Comparison of ENCODE assay signal across 8 cellular contexts in the genomic region with DNA sequence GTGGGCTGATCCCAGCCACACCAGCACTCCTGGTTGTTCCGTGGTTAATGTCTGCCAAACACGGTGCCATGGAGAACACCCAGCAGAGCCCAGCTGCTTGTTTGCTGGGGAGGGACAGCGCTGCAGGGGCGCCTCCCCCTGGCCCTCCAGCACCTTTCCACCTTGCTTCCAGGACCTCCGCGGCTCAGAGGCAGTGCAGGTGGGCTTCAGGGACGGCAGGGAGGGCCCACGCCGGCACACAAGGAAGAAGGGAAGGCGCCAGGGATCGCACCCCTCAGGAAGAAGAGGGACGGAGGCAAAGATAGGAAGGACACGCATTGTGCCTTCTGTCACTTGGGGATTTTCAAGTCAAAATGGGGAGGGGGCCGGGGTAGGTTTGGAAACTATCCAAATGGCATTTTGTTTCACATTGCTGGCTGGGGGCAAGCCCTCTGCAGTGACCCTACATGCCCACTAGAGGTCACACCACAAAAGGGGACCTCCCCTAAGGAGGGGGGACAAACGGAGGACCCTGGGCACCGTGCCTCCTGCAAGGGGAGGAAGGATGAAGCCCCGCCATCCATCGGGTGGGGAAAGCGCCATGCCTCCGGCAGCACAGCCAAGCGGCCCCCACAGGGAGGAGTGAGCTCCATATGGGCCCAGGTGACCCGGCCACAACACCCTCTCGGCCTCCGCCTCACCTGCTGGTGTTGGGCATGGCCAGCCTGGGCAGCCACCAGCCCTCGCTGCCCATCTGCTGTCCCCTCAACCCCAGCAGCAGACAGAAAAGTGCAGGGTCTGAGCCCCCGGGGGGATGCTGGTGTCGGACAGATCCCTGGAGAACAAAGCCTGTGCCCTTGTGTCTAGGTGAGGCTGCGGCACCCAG. TPM values are rescaled to one million over a fixed set of nuclear protein-coding genes. Genes with fewer than 3 reads are reported as not detected.
A peak's percentile ranks its signal among the peaks of the same experiment; 100 is the strongest.
DNase-seq lines count a peak whose midpoint lies in the region; ATAC-seq, FAIRE-seq and TF ChIP-seq lines count a peak whose summit lies in the region.

No MANE protein-coding gene starts in this region.

- H3K9ac ChIP-seq in K562 (ENCODE audit: insufficient read depth in 1 of 2, low read depth in 2 of 2, low read length in 2 of 2) (peak overlapping the region in 1 of 2 experiments; percentile 50; a peak in 2 of 4 replicates), keratinocyte (ENCODE audit: control insufficient read depth, extremely low read depth, insufficient read depth, low read length) (no peak overlapping the region)

- H3K4me2 ChIP-seq in K562 (ENCODE audit: insufficient read depth, low read length) (no peak overlapping the region), keratinocyte (ENCODE audit: control insufficient read depth, extremely low read depth, insufficient read depth, low read depth, low read length) (no peak overlapping the region)

- TF ChIP-seq CTCF in GM13976 (IDR thresholded peaks at IDR 0.05; ENCODE audit: borderline replicate concordance, control extremely low read depth, extremely low read depth, insufficient read depth, missing control alignments) (peak; percentile 82), K562 (IDR thresholded peaks at IDR 0.05 in 2 of 3, conservative IDR thresholded peaks at IDR 0.05 in 1 of 3; ENCODE audit: insufficient read depth in 2 of 3, low read depth in 1 of 3, low read length in 3 of 3) (peak; percentile 67 to 90 (median 81)), keratinocyte (optimal IDR thresholded peaks at IDR 0.05 in 1 of 3, IDR thresholded peaks at IDR 0.05 in 1 of 3, conservative IDR thresholded peaks at IDR 0.05 in 1 of 3; ENCODE audit: extremely low read depth in 1 of 3, insufficient read depth in 2 of 3, low read length in 3 of 3) (peak; percentile 75 to 78 (median 77))

- H3K27me3 ChIP-seq in K562 (ENCODE audit: control insufficient read depth in 2 of 2, insufficient read depth in 2 of 2, low read length in 2 of 2) (no peaks in the 10 kb centered on the region), keratinocyte (ENCODE audit: control insufficient read depth, extremely low read depth, insufficient read depth, low read length) (no peaks in the 10 kb centered on the region)

- H3K9me3 ChIP-seq in K562 (replicated peaks; ENCODE audit: control insufficient read depth, insufficient read depth, low read depth, low read length): no peaks in the 10 kb centered on the region
- no peaks in the 10 kb centered on the region for H3K9me3 ChIP-seq in keratinocyte (ENCODE audit: control insufficient read depth, low read depth, low read length)

- ATAC-seq in K562: peak; percentile 82

- peak; percentile 88 for FAIRE-seq in K562 (lab: Jason Lieb, UNC)
- no peak for FAIRE-seq in keratinocyte (lab: Jason Lieb, UNC)

- no TSS peak for BruUV-seq in K562 (replicated peaks; lab: Mats Ljungman, UMichigan)

- no peak for TF ChIP-seq POLR2A in K562 (conservative IDR thresholded peaks at IDR 0.05)

- no peak overlapping the region for H3K4me3 ChIP-seq in K562
- H3K4me3 ChIP-seq in keratinocyte (ENCODE audit: control insufficient read depth in 2 of 3, extremely low read depth in 1 of 3, insufficient read depth in 2 of 3, low read depth in 1 of 3, low read length in 3 of 3): no peak overlapping the region

- H2AFZ ChIP-seq in K562 (ENCODE audit: low read depth, low read length): no peak overlapping the region
- H2AFZ ChIP-seq in keratinocyte (ENCODE audit: control insufficient read depth, low read length): no peak overlapping the region

- POLR2A ChIA-PET in K562 (lab: Yijun Ruan, JAX): interaction anchor here (1.2 kb wide), 1 partner anchor 14 kb away, joined by 3 read pairs; no protein-coding TSS in a partner anchor

- no peak overlapping the region for H3K27ac ChIP-seq in K562 (ENCODE audit: extremely low read depth, low read depth, low read length)
- no peak overlapping the region for H3K27ac ChIP-seq in keratinocyte (ENCODE audit: control insufficient read depth, insufficient read depth, low read length)

- intact Hi-C loops in K562 (cut with micrococcal nuclease): loop anchor here (10.0 kb wide), 1 partner anchor 310 kb away; no protein-coding TSS in a partner anchor

- CTCF ChIA-PET in K562 (lab: Yijun Ruan, JAX; ENCODE audit: low intra/inter-chr PET ratio): interaction anchor here (0.6 kb wide), 1 partner anchor 1203 kb away, joined by 3 read pairs; no protein-coding TSS in a partner anchor

- DNase-seq in AG08395 (ENCODE audit: low spot score) (peak; percentile 66), GM13976 (ENCODE audit: low spot score) (peak; percentile 86), SK-N-DZ (ENCODE audit: low spot score) (peak; percentile 69), K562 (ENCODE audit: extremely low read depth in 1 of 4, low spot score in 3 of 4) (peak; percentile 48 to 79 (median 76)), keratinocyte (ENCODE audit: low read depth, low spot score) (no peak), GF-D8 (lab: John Stamatoyannopoulos, UW) (no peak), cortex of kidney (lab: John Stamatoyannopoulos, UW) (no peak)
- DNase-seq in stimulated activated CD4-positive, alpha-beta T cell treated with anti-CD3 and anti-CD28 coated beads, TNF-alpha, amount 100 ng/mL, for 1 hour (ENCODE audit: low read depth in 3 of 3, low spot score in 1 of 3): peak in 2 of 3 donors; percentile 13 to 17

- in situ Hi-C loops in GM13976 (cut with MboI; ENCODE audit: low sequenced_read_pairs, unreplicated experiment) (no loop called here), K562 (cut with MboI) (no loop called here)

- H3K79me2 ChIP-seq in K562 (ENCODE audit: control insufficient read depth, insufficient read depth, low read length) (no peaks in the 10 kb centered on the region; the same call in 2 of the 3 replicates), keratinocyte (ENCODE audit: control insufficient read depth, insufficient read depth, low read length) (no peaks in the 10 kb centered on the region)

- peaks cover 5% of the 10 kb centered on the region for H3K9me1 ChIP-seq in K562 (ENCODE audit: control insufficient read depth, insufficient read depth, low read length)
- peaks cover 2% of the 10 kb centered on the region for H3K9me1 ChIP-seq in keratinocyte (ENCODE audit: control insufficient read depth, extremely low read depth, insufficient read depth, low read length)

- dilution Hi-C loops in keratinocyte (cut with MboI; ENCODE audit: extremely low pct_ligation_motif_present, low sequenced_read_pairs): no loop called here

- TF ChIP-seq EP300 in K562 (IDR thresholded peaks at IDR 0.05; ENCODE audit: low read length): no peak

- H3K36me3 ChIP-seq in K562 (ENCODE audit: control insufficient read depth, insufficient read depth, low read length) (peaks cover 28% of the 10 kb centered on the region; the same call in 2 of the 3 replicates), keratinocyte (ENCODE audit: control insufficient read depth in 2 of 2, extremely low read depth in 1 of 2, insufficient read depth in 2 of 2, low read length in 2 of 2) (peaks cover 11 to 21% of the 10 kb centered on the region in 2 experiments)

- H3K4me1 ChIP-seq in K562 (replicated peaks in 1 of 2; ENCODE audit: control insufficient read depth in 2 of 2, insufficient read depth in 2 of 2, low read length in 2 of 2) (peaks cover 0 to 31% of the 10 kb centered on the region in 2 experiments; a peak in 2 of 5 replicates), keratinocyte (ENCODE audit: control insufficient read depth, extremely low read depth, insufficient read depth, low read length) (peaks cover 3% of the 10 kb centered on the region)

- TF ChIP-seq RAD21 in K562 (CRISPR knock-in tag; conservative IDR thresholded peaks at IDR 0.05 in 1 of 2, IDR thresholded peaks at IDR 0.05 in 1 of 2): peak; percentile 43 to 72

- WGBS in K562 (ENCODE audit: insufficient coverage, low coverage, missing lambda C conversion rate): 60% methylated on average over 21 of the region's 28 CpGs

- H4K20me1 ChIP-seq in K562 (replicated peaks; ENCODE audit: control insufficient read depth, insufficient read depth, low read length) (peaks cover 5% of the 10 kb centered on the region; the same call in 1 of the 2 replicates), keratinocyte (ENCODE audit: control insufficient read depth, extremely low read depth, insufficient read depth, low read length) (peaks cover 9% of the 10 kb centered on the region)

RNA-seq across cellular contexts. Expression of a gene that starts 7.5 kb away (rescaled TPM):
- polyA plus RNA-seq in SK-N-DZ (2014; cell fraction: cytosol; rRNA removed): 9.4 and 10.1 TPM in 2 replicates
- polyA plus RNA-seq in SK-N-DZ (2014; cell fraction: nucleus; rRNA removed): 1.7 and 4.8 TPM in 2 replicates
- total RNA-seq in K562 (2011; cell fraction: chromatin; rRNA removed; ENCODE audit: low replicate concordance): 15.0 and 27.5 TPM in 2 replicates
- total RNA-seq in K562 (2011; cell fraction: nucleolus; rRNA removed): 20.7 and 23.5 TPM in 2 replicates
- 12.6 and 13.9 TPM in 2 replicates for total RNA-seq in K562 (2011; cell fraction: nucleoplasm; rRNA removed)
- 9.3 and 13.9 TPM in 2 replicates for total RNA-seq in K562 (2014; rRNA removed)
- 7.4 and 9.4 TPM in 2 replicates for total RNA-seq in K562 (2014; rRNA removed; fragmentation: Illumina TruSeq; extraction: Trizol)
- total RNA-seq in K562 (2015; rRNA removed; fragmentation: Illumina TruSeq; extraction: Trizol): 9.6 and 10.1 TPM in 2 replicates
- total RNA-seq in K562 (2021): 20.5 and 22.6 TPM in 2 replicates
- polyA plus RNA-seq in K562 (2011; rRNA removed): 6.5 and 11.0 TPM in 2 replicates
- polyA plus RNA-seq in K562 (2011; cell fraction: cytosol; rRNA removed): 7.6 and 13.1 TPM in 2 replicates
- polyA plus RNA-seq in K562 (2011; cell fraction: nucleus; rRNA removed): 17.5 and 20.0 TPM in 2 replicates
- polyA plus RNA-seq in K562 (2012): 23.2 and 31.2 TPM in 2 replicates
- 5.9 and 7.2 TPM in 2 replicates for polyA plus RNA-seq in K562 (2014; fragmentation: Illumina TruSeq; extraction: Trizol)
- 10 to 100 TPM; 13.7 to 15.3 TPM for polyA plus RNA-seq in K562 (2014; fragmentation: Nextera tagmentation; extraction: Ambion mirVana)
- 8.5 TPM in 2 replicates for polyA plus RNA-seq in K562 (2014; rRNA removed)
- polyA minus RNA-seq in K562 (2011; rRNA and poly(A)+ RNA removed): 2.5 and 4.1 TPM in 2 replicates
- 4.9 and 6.0 TPM in 2 replicates for polyA minus RNA-seq in K562 (2011; cell fraction: cytosol; rRNA and poly(A)+ RNA removed)
- polyA minus RNA-seq in K562 (2011; cell fraction: nucleus; rRNA and poly(A)+ RNA removed): 10.5 and 13.0 TPM in 2 replicates
- 0.71 to 1.5 TPM (median 1.4 TPM) in 3 replicates for polyA plus RNA-seq in keratinocyte
- 0.29 TPM for polyA plus RNA-seq in keratinocyte (2011; ENCODE audit: low read depth)
- polyA plus RNA-seq in keratinocyte (2011; cell fraction: cytosol; rRNA removed): 0.60 and 1.6 TPM in 2 replicates
- polyA plus RNA-seq in keratinocyte (2011; cell fraction: nucleus; rRNA removed): 0.83 and 1.1 TPM in 2 replicates
- 2.2 and 2.6 TPM in 2 replicates for polyA plus RNA-seq in keratinocyte (2012; ENCODE audit: low replicate concordance)
- 0.22 to 0.79 TPM (median 0.69 TPM) in 3 replicates for polyA minus RNA-seq in keratinocyte
- not detected for polyA minus RNA-seq in keratinocyte (2011; cell fraction: cytosol; rRNA and poly(A)+ RNA removed)
- 1.2 TPM in 1 of 2 replicates, not detected in the other for polyA minus RNA-seq in keratinocyte (2011; cell fraction: nucleus; rRNA and poly(A)+ RNA removed)

RNA-seq across cellular contexts. Expression of a gene that starts 58.9 kb away (rescaled TPM):
- polyA plus RNA-seq in SK-N-DZ (2014; cell fraction: cytosol; rRNA removed): 16.3 and 28.1 TPM in 2 replicates
- polyA plus RNA-seq in SK-N-DZ (2014; cell fraction: nucleus; rRNA removed): 25.0 and 32.5 TPM in 2 replicates
- total RNA-seq in K562 (2011; cell fraction: chromatin; rRNA removed; ENCODE audit: low replicate concordance): 50.3 and 100 TPM in 2 replicates
- 55.0 and 64.4 TPM in 2 replicates for total RNA-seq in K562 (2011; cell fraction: nucleolus; rRNA removed)
- total RNA-seq in K562 (2011; cell fraction: nucleoplasm; rRNA removed): 34.9 and 39.5 TPM in 2 replicates
- total RNA-seq in K562 (2014; rRNA removed) (18.9 and 20.7 TPM in 2 replicates), K562 (2014; rRNA removed; fragmentation: Illumina TruSeq; extraction: Trizol) (6.7 and 8.1 TPM in 2 replicates), K562 (2015; rRNA removed; fragmentation: Illumina TruSeq; extraction: Trizol) (10.1 and 10.4 TPM in 2 replicates), K562 (2021) (28.6 and 33.3 TPM in 2 replicates)
- polyA plus RNA-seq in K562 (2011; rRNA removed) (11.9 and 13.4 TPM in 2 replicates), K562 (2014; fragmentation: Illumina TruSeq; extraction: Trizol) (10.9 and 19.1 TPM in 2 replicates), K562 (2014; fragmentation: Nextera tagmentation; extraction: Ambion mirVana) (under 1 TPM; 0.18 to 0.70 TPM), K562 (2014; rRNA removed) (14.0 and 16.0 TPM in 2 replicates), keratinocyte (12.9 to 22.3 TPM (median 17.0 TPM) in 3 replicates)
- polyA plus RNA-seq in K562 (2011; cell fraction: cytosol; rRNA removed): 10.3 and 21.0 TPM in 2 replicates
- polyA plus RNA-seq in K562 (2011; cell fraction: nucleus; rRNA removed): 24.4 and 48.8 TPM in 2 replicates
- polyA plus RNA-seq in K562 (2012): 14.2 and 18.2 TPM in 2 replicates
- 12.2 and 15.8 TPM in 2 replicates for polyA minus RNA-seq in K562 (2011; rRNA and poly(A)+ RNA removed)
- 13.6 and 17.8 TPM in 2 replicates for polyA minus RNA-seq in K562 (2011; cell fraction: cytosol; rRNA and poly(A)+ RNA removed)
- polyA minus RNA-seq in K562 (2011; cell fraction: nucleus; rRNA and poly(A)+ RNA removed): 14.0 and 20.2 TPM in 2 replicates
- 20.8 TPM for polyA plus RNA-seq in keratinocyte (2011; ENCODE audit: low read depth)
- polyA plus RNA-seq in keratinocyte (2011; cell fraction: cytosol; rRNA removed): 8.0 and 13.7 TPM in 2 replicates
- 35.0 and 40.8 TPM in 2 replicates for polyA plus RNA-seq in keratinocyte (2011; cell fraction: nucleus; rRNA removed)
- 14.9 and 18.8 TPM in 2 replicates for polyA plus RNA-seq in keratinocyte (2012; ENCODE audit: low replicate concordance)
- polyA minus RNA-seq in keratinocyte: 27.3 to 33.0 TPM (median 30.5 TPM) in 3 replicates
- polyA minus RNA-seq in keratinocyte (2011; cell fraction: cytosol; rRNA and poly(A)+ RNA removed): 20.0 TPM
- 25.2 and 38.7 TPM in 2 replicates for polyA minus RNA-seq in keratinocyte (2011; cell fraction: nucleus; rRNA and poly(A)+ RNA removed)

Comparison
In these comparisons a context has a peak if more than half of its experiments do, and no peak if none do; other contexts are left out.
1. DNase-seq: peak in AG08395 (single experiment), GM13976 (single experiment), SK-N-DZ (single experiment), K562 (4 of 4) and stimulated activated CD4-positive, alpha-beta T cell treated with anti-CD3 and anti-CD28 coated beads, TNF-alpha, amount 100 ng/mL, for 1 hour (2 of 3); none in keratinocyte (single experiment), GF-D8 (single experiment) and cortex of kidney (single experiment).
2. Peak in every context shown above with its lines, with median percentiles within 50 percentile points of each other: CTCF ChIP-seq.